ENCODE assay signal across 1 cellular context in genomic region chr10:4678023-4678950, GRCh38.
TF ChIP-seq lines count a peak whose summit lies in the region.

No MANE protein-coding gene starts in this region.

TF ChIP-seq in IMR-90, 13 proteins besides CTCF, POLR2A, EP300 and RAD21 (continued from another document):
- TF ChIP-seq ELK1 (IDR thresholded peaks at IDR 0.05; ENCODE audit: borderline replicate concordance, low read depth, low read length): no peak
- TF ChIP-seq MAFK (IDR thresholded peaks at IDR 0.05; ENCODE audit: low read depth, low read length): peak; percentile 85
TF ChIP-seq in IMR-90: peak in this region for 5.
